In the genomic region with DNA sequence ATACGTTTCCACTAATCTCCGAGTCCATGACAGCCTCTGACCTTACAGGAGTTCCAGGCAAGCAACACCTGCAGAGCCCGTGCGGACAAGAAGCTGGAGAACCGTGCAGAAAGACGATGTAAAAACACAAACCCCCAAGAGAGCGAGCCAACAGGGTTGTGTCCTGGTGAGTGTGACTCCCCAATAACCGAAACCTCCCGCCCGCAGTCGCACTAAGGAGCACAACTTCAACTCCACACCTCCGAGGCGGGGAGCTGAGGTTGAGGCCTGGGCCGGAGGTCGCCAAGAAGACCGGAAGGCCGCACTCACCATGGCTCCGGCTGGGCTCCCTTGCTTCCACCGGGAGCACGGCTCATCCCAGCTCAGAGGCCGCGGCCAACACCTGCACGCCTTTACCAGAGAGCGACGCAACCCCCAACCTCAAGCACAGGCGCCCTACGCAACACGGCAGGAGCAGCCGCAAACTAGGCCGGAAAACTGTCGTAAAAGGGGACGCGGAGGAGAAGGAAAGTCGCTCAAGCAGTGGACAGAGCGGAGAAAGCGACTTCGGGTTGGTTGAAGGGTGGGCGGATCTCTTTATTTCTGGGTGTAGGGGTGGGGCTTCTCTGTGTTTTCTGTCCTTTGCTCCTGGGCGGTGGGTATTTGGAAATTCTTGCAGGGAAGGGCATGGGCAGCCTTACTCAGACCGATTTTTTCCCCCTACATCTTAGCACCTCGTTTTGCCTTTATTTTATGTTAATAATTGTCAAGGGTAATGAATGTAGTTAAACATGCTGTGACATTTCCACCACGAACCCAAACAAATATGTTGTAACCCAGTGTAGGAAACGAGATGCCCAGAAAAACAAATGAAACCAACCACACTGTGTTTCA, we compare ENCODE assay signal across 8 cellular contexts. TPM values are rescaled to one million over a fixed set of nuclear protein-coding genes. Genes with fewer than 3 reads are reported as not detected.
A peak's percentile ranks its signal among the peaks of the same experiment; 100 is the strongest.
DNase-seq lines count a peak whose midpoint lies in the region; ATAC-seq and TF ChIP-seq lines count a peak whose summit lies in the region.

A gene (minus strand): TSS at position 446 of the 873 bp plus-strand sequence. CDS start 134 bp downstream, at position 312.

- H3K9me3 ChIP-seq in DOHH2 (ENCODE audit: control insufficient read depth, insufficient read depth, low read length) = no peaks in the 10 kb centered on the region

- H3K4me2 ChIP-seq in DOHH2 (ENCODE audit: low read length) = peak within 1 kb of the TSS; percentile 67
- peak within 1 kb of the TSS; percentile 91 for H3K4me2 ChIP-seq in GM23338

- H3K27ac Mint-ChIP-seq in GM23338 (peak within 1 kb of the TSS; percentile 99), naive B cell (peak within 1 kb of the TSS; percentile 85 to 98 (median 94))
- peak within 1 kb of the TSS; percentile 94 for H3K27ac Mint-ChIP-seq in stimulated activated memory B cell treated with anti-CD40 and anti-IgM and Interleukin-4, amounts not matched to agents 10 μg/mL and 1 μg/mL and 100 μg/mL, for 72 hours

- peaks cover 2% of the 10 kb centered on the region for H3K27me3 Mint-ChIP-seq in GM23338 (ENCODE audit: insufficient read depth, low read depth, poor library complexity)
- peaks cover 10 to 16% (median 11%) of the 10 kb centered on the region in 3 donors for H3K27me3 Mint-ChIP-seq in naive B cell
- H3K27me3 Mint-ChIP-seq in stimulated activated memory B cell treated with anti-CD40 and anti-IgM and Interleukin-4, amounts not matched to agents 10 μg/mL and 1 μg/mL and 100 μg/mL, for 72 hours = peaks cover 14% of the 10 kb centered on the region

- H3K27me3 ChIP-seq in DOHH2 (ENCODE audit: control insufficient read depth, low read length) = no peaks in the 10 kb centered on the region; the same call in 1 of the 2 replicates
- no peaks in the 10 kb centered on the region for H3K27me3 ChIP-seq in GM23338 (ENCODE audit: insufficient read depth)

- H3K36me3 Mint-ChIP-seq in GM23338 (ENCODE audit: low read depth) = peaks cover 23% of the 10 kb centered on the region; the same call in 2 of the 3 replicates
- no peaks in the 10 kb centered on the region for H3K36me3 Mint-ChIP-seq in naive B cell
- H3K36me3 Mint-ChIP-seq in stimulated activated memory B cell treated with anti-CD40 and anti-IgM and Interleukin-4, amounts not matched to agents 10 μg/mL and 1 μg/mL and 100 μg/mL, for 72 hours = peaks cover 7% of the 10 kb centered on the region

- H3K4me3 ChIP-seq in DOHH2 (ENCODE audit: low read length) = peak within 1 kb of the TSS; percentile 85
- peak within 1 kb of the TSS; percentile 80 for H3K4me3 ChIP-seq in GM23338

- H3K79me2 ChIP-seq in DOHH2 (ENCODE audit: control insufficient read depth, low read length) (peaks cover 23% of the 10 kb centered on the region), GM23338 (replicated peaks; ENCODE audit: insufficient read depth) (peaks cover 20% of the 10 kb centered on the region)

- H3K9me2 ChIP-seq in DOHH2 (replicated peaks; ENCODE audit: control insufficient read depth, low read length) (no peaks in the 10 kb centered on the region), GM23338 (ENCODE audit: insufficient read depth) (no peaks in the 10 kb centered on the region)

- H3K9me3 Mint-ChIP-seq in GM23338 (no peaks in the 10 kb centered on the region), naive B cell (no peaks in the 10 kb centered on the region)
- H3K9me3 Mint-ChIP-seq in stimulated activated memory B cell treated with anti-CD40 and anti-IgM and Interleukin-4, amounts not matched to agents 10 μg/mL and 1 μg/mL and 100 μg/mL, for 72 hours = no peaks in the 10 kb centered on the region

- H3K4me1 Mint-ChIP-seq in GM23338 (peaks cover 2% of the 10 kb centered on the region; the same call in 2 of the 3 replicates), naive B cell (peaks cover 13 to 22% (median 20%) of the 10 kb centered on the region in 3 donors)
- peaks cover 7% of the 10 kb centered on the region for H3K4me1 Mint-ChIP-seq in stimulated activated memory B cell treated with anti-CD40 and anti-IgM and Interleukin-4, amounts not matched to agents 10 μg/mL and 1 μg/mL and 100 μg/mL, for 72 hours

- DNase-seq in GM23338 (ENCODE audit: low spot score) (peak; percentile 99), LHCN-M2 (ENCODE audit: low read depth) (peak; percentile 95), RPMI8226 (peak; percentile 99), fibroblast of gingiva (ENCODE audit: low read depth) (peak; percentile 98), naive B cell (peak; percentile 92)
- peak; percentile 77 to 82 for DNase-seq in activated T-helper 1 cell treated with anti-CD3 and anti-CD28 coated beads, Interleukin-2, amount 50 U/mL, for 16 hours (ENCODE audit: low read depth in 1 of 2, low spot score in 1 of 2)

- peaks cover 27% of the 10 kb centered on the region for H3K36me3 ChIP-seq in DOHH2 (ENCODE audit: control insufficient read depth, low read length)
- no peaks in the 10 kb centered on the region; the same call in 1 of the 2 replicates for H3K36me3 ChIP-seq in GM23338 (ENCODE audit: insufficient read depth)

- H3K4me3 Mint-ChIP-seq in GM23338 = peak within 1 kb of the TSS; percentile 95
- H3K4me3 Mint-ChIP-seq in naive B cell = peak within 1 kb of the TSS; percentile 92 to 100 (median 98)
- peak within 1 kb of the TSS; percentile 96 for H3K4me3 Mint-ChIP-seq in stimulated activated memory B cell treated with anti-CD40 and anti-IgM and Interleukin-4, amounts not matched to agents 10 μg/mL and 1 μg/mL and 100 μg/mL, for 72 hours

- H3K4me1 ChIP-seq in DOHH2 (ENCODE audit: control insufficient read depth, low read length) (peaks cover 13% of the 10 kb centered on the region), GM23338 (ENCODE audit: insufficient read depth) (no peaks in the 10 kb centered on the region)

- H4K20me1 ChIP-seq in DOHH2 (ENCODE audit: control insufficient read depth, insufficient read depth, low read depth, low read length) = no peaks in the 10 kb centered on the region
- H4K20me1 ChIP-seq in GM23338 (replicated peaks; ENCODE audit: insufficient read depth) = no peaks in the 10 kb centered on the region

- ATAC-seq in GM23338 (peak; percentile 98), naive B cell (ENCODE audit: low read depth in 2 of 2) (peak; percentile 94)
- peak; percentile 98 for ATAC-seq in stimulated activated memory B cell treated with anti-CD40 and anti-IgM and Interleukin-4, amounts not matched to agents 10 μg/mL and 1 μg/mL and 100 μg/mL, for 72 hours

- H3F3A ChIP-seq in DOHH2 (ENCODE audit: control insufficient read depth, insufficient read depth) (peaks cover 3% of the 10 kb centered on the region; the same call in 1 of the 2 replicates), GM23338 (replicated peaks; ENCODE audit: low read depth) (no peaks in the 10 kb centered on the region)

- peak within 1 kb of the TSS; percentile 74 for H2AFZ ChIP-seq in GM23338

- TF ChIP-seq CTCF in DOHH2 (IDR thresholded peaks at IDR 0.05; ENCODE audit: low read depth, low read length, poor library complexity, severe bottlenecking) (no peak), GM23338 (conservative IDR thresholded peaks at IDR 0.05; ENCODE audit: low read depth in 2 of 2) (no peak)

- peak within 1 kb of the TSS; percentile 13; the same call in 1 of the 2 replicates for H3K27ac ChIP-seq in DOHH2 (ENCODE audit: low read depth, low read length)
- H3K27ac ChIP-seq in GM23338 (ENCODE audit: low read depth) = peak within 1 kb of the TSS; percentile 90

TF ChIP-seq in GM23338, 12 proteins besides CTCF, POLR2A, EP300 and RAD21:
- TF ChIP-seq, protein P1, sequence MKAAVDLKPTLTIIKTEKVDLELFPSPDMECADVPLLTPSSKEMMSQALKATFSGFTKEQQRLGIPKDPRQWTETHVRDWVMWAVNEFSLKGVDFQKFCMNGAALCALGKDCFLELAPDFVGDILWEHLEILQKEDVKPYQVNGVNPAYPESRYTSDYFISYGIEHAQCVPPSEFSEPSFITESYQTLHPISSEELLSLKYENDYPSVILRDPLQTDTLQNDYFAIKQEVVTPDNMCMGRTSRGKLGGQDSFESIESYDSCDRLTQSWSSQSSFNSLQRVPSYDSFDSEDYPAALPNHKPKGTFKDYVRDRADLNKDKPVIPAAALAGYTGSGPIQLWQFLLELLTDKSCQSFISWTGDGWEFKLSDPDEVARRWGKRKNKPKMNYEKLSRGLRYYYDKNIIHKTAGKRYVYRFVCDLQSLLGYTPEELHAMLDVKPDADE (IDR thresholded peaks at IDR 0.05) = peak; percentile 81; the same call in 1 of the 2 replicates
- TF ChIP-seq ZNF114 (CRISPR knock-in tag; IDR thresholded peaks at IDR 0.05) (no peak), POLR2AphosphoS5 (IDR thresholded peaks at IDR 0.05; ENCODE audit: low read depth) (peak; percentile 99), CREB1 (CRISPR knock-in tag; IDR thresholded peaks at IDR 0.05; ENCODE audit: low read depth) (peak; percentile 69; the same call in 1 of the 2 replicates)
TF ChIP-seq in GM23338: peak in this region for 3.

RNA-seq across cellular contexts. Expression of the gene that starts here (rescaled TPM):
- total RNA-seq in GM23338 (2014; rRNA removed; shearing (Covaris generic)) = 33.4 and 57.4 TPM in 2 replicates
- polyA plus RNA-seq in GM23338 (2016; fragmentation: Nextera tagmentation; extraction: Ambion mirVana) (312 and 343 TPM in 2 replicates), naive B cell (ENCODE audit: low read depth in 6 of 6) (100 to 1,000 TPM in 1 of 6 donors, 10 to 100 TPM in 5; 73.1 to 104 (median 85.3) TPM)
- total RNA-seq in LHCN-M2 (2014; rRNA removed) = 24.2 and 25.3 TPM in 2 replicates
- polyA plus RNA-seq in LHCN-M2 (2012) = 41.8 TPM

Comparison
In these comparisons a context has a peak if more than half of its experiments do, and no peak if none do; other contexts are left out.
1. Peak in every context shown above with its lines: DNase-seq, ATAC-seq, H3K4me3 ChIP-seq and H3K27ac ChIP-seq.